ENCODE assay signal across 17 cellular contexts in the genomic region with DNA sequence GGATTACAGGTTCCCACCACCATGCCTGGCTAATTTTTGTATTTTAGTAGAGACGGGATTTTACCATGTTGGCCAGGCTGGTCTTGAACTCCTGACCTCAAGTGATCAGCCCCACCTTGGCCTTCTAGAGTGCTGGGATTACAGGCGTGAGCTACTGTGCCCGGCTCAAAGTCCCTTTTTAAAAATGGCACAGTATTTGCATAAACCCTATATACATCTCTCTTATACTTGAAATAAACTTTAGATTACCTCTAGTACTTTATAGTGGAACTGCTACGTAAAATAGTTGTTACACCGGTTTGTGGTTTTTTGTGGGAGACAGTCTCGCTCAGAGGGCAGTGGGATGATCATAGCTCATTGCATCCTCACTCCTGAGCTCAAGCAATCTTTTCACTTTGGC.
"Had no signal": no experiment of that assay in that cellular context is flagged by ENCODE, and none has a peak within 500 bp of the region (broad histone marks: within the 10 kb centered on the region; RNA-seq: fewer than 3 reads in every experiment).

No MANE protein-coding gene starts in this region.

- H3K27me3 Mint-ChIP-seq: activated naive CD8-positive, alpha-beta T cell treated with anti-CD3 and anti-CD28 coated beads, Interleukin-2, amount 10 ng/mL, durations not matched to agents 7 days and 5 days; naive thymus-derived CD8-positive, alpha-beta T cell had no signal

- H3K4me3 Mint-ChIP-seq: activated naive CD8-positive, alpha-beta T cell treated with anti-CD3 and anti-CD28 coated beads, Interleukin-2, amount 10 ng/mL, durations not matched to agents 7 days and 5 days; WTC11 had no signal

- H3K9me3 Mint-ChIP-seq: activated naive CD8-positive, alpha-beta T cell treated with anti-CD3 and anti-CD28 coated beads, Interleukin-2, amount 10 ng/mL, durations not matched to agents 7 days and 5 days; naive thymus-derived CD8-positive, alpha-beta T cell; WTC11 had no signal

- ATAC-seq: heart left ventricle; left cardiac atrium; naive thymus-derived CD8-positive, alpha-beta T cell; psoas muscle; WTC11 had no signal

- H3K4me1 Mint-ChIP-seq: WTC11 had no signal

- H3K27ac Mint-ChIP-seq: activated naive CD8-positive, alpha-beta T cell treated with anti-CD3 and anti-CD28 coated beads, Interleukin-2, amount 10 ng/mL, durations not matched to agents 7 days and 5 days; WTC11 had no signal

- DNase-seq: activated CD4-positive, alpha-beta T cell treated with anti-CD3 and anti-CD28 coated beads for 4 hours; activated CD4-positive, alpha-beta T cell treated with anti-CD3 and anti-CD28 coated beads, Interleukin-2, amount 50 U/mL, for 48 hours; activated CD8-positive, alpha-beta memory T cell treated with anti-CD3 and anti-CD28 coated beads, Interleukin-2, amount 50 U/mL, for 48 hours; activated gamma-delta T cell treated with Interleukin-2 at 50 U/mL for 16 hours; activated naive CD8-positive, alpha-beta T cell treated with anti-CD3 and anti-CD28 coated beads, Interleukin-2, amount 10 ng/mL, durations not matched to agents 7 days and 5 days; amygdala; cerebellar nuclear complex; heart left ventricle; left cardiac atrium; mesenchymal stem cell; naive thymus-derived CD8-positive, alpha-beta T cell; ovary; psoas muscle; stimulated activated CD4-positive, alpha-beta T cell treated with anti-CD3 and anti-CD28 coated beads, Interleukin-4, amount 100 ng/mL, for 4 hours; stomach; T-helper 9 cell had no signal
